In genomic region chr7:36280840-36281812, GRCh38 we compare ENCODE assay signal across 9 cellular contexts.
A peak's percentile ranks its signal among the peaks of the same experiment; 100 is the strongest.
DNase-seq lines count a peak whose midpoint lies in the region; ATAC-seq and TF ChIP-seq lines count a peak whose summit lies in the region.
"Had no signal": no experiment of that assay in that cellular context is flagged by ENCODE, and none has a peak within 500 bp of the region (broad histone marks: within the 10 kb centered on the region; RNA-seq: fewer than 3 reads in every experiment).

No MANE protein-coding gene starts in this region.

- CTCF ChIA-PET in Panc1 (lab: Charles Lee): no interaction called here
- CTCF ChIA-PET in HEK293T (lab: Yijun Ruan, JAX): interaction anchor here (0.5 to 2.0 kb wide), 5 partner anchors 11 to 969 kb away, joined by 3 to 5 read pairs (median 3); no protein-coding TSS in a partner anchor

- intact Hi-C loops in Panc1 (cut with micrococcal nuclease; ENCODE audit: unreplicated experiment): no loop called here

- H3K27ac ChIP-seq in Panc1 (ENCODE audit: low read length): peak overlapping the region; percentile 99
- H3K27ac ChIP-seq: VCaP had no signal

- peaks cover 99% of the 10 kb centered on the region for H3K4me1 ChIP-seq in Panc1 (ENCODE audit: control insufficient read depth, insufficient read depth, low read length)

- TF ChIP-seq CTCF in Panc1 (IDR thresholded peaks at IDR 0.05): no peak
- TF ChIP-seq CTCF in epithelial cell of proximal tubule (conservative IDR thresholded peaks at IDR 0.05; ENCODE audit: low read depth, low read length): no peak

- in situ Hi-C loops in Panc1 (cut with HindIII; ENCODE audit: low pct_unique_long_range_greater_than_20kb, low sequenced_read_pairs): no loop called here

- no peaks in the 10 kb centered on the region for H3K9me3 ChIP-seq in Panc1 (ENCODE audit: control insufficient read depth, insufficient read depth, low read depth, low read length)

- no peaks in the 10 kb centered on the region for H3K27me3 ChIP-seq in Panc1 (ENCODE audit: control insufficient read depth, insufficient read depth, low read length)

- 0 out of 2 replicates have a peak, but pooled peaks cover 3% of the 10 kb centered on the region for H3K36me3 ChIP-seq in Panc1 (ENCODE audit: control insufficient read depth, insufficient read depth, low read length)

- H3K4me3 ChIP-seq in Panc1 (ENCODE audit: low read depth in 2 of 2, low read length in 2 of 2) (peak overlapping the region; percentile 14 to 36), epithelial cell of proximal tubule (ENCODE audit: low read depth, low read length) (peak overlapping the region; percentile 38)

- peak; percentile 86 for DNase-seq in Panc1 (ENCODE audit: low read depth, low spot score)
- no peak for DNase-seq in epithelial cell of proximal tubule (ENCODE audit: low read depth)
- peak; percentile 81 for DNase-seq in midbrain (lab: John Stamatoyannopoulos, UW)
- DNase-seq in HEK293T (ENCODE audit: extremely low spot score): no peak
- no peak for DNase-seq in GM19240 (ENCODE audit: insufficient read length, low spot score)
- no peak for DNase-seq in T-helper 9 cell

- POLR2A ChIA-PET in Panc1 (lab: Charles Lee) (interaction anchor here (0.7 kb wide), 1 partner anchor 9 kb away, joined by 3 read pairs; no protein-coding TSS in a partner anchor), HEK293T (lab: Yijun Ruan, JAX) (no interaction called here)

- BruUV-seq in Panc1 (replicated peaks; lab: Mats Ljungman, UMichigan): TSS peak; percentile 28

- TF ChIP-seq POLR2A in GM18505 (IDR thresholded peaks at IDR 0.05; ENCODE audit: borderline replicate concordance, extremely low read depth, insufficient read depth, insufficient read length): no peak

- ATAC-seq in GM18505 (IDR thresholded peaks at IDR 0.05; ENCODE audit: unreplicated experiment) (peak; percentile 40), HG03432 (IDR thresholded peaks at IDR 0.05; ENCODE audit: unreplicated experiment) (peak; percentile 44), Panc1 (peak; percentile 85)

TF ChIP-seq in HEK293T, 16 proteins besides CTCF, POLR2A, EP300 and RAD21:
- no peak for TF ChIP-seq FOXA1 (IDR thresholded peaks at IDR 0.05)
- no peak for TF ChIP-seq ARNT (IDR thresholded peaks at IDR 0.05)
- no peak for TF ChIP-seq BHLHE40 (IDR thresholded peaks at IDR 0.05; ENCODE audit: borderline replicate concordance)
- no peak for TF ChIP-seq ZNF384 (IDR thresholded peaks at IDR 0.05)
- TF ChIP-seq ELF4 (IDR thresholded peaks at IDR 0.05): no peak
- no peak for TF ChIP-seq CTBP1 (IDR thresholded peaks at IDR 0.05; ENCODE audit: borderline replicate concordance)
- no peak for TF ChIP-seq SP1 (IDR thresholded peaks at IDR 0.05)
- no peak for TF ChIP-seq TARDBP (IDR thresholded peaks at IDR 0.05)
- TF ChIP-seq FOXM1 (IDR thresholded peaks at IDR 0.05; ENCODE audit: borderline replicate concordance): no peak
- TF ChIP-seq HDGF (IDR thresholded peaks at IDR 0.05; ENCODE audit: borderline replicate concordance): no peak
- TF ChIP-seq SUZ12 (IDR thresholded peaks at IDR 0.05): no peak
- TF ChIP-seq PKNOX1 (IDR thresholded peaks at IDR 0.05): no peak
- no peak for TF ChIP-seq FOXK2 (IDR thresholded peaks at IDR 0.05)

Comparison
In these comparisons a context has a peak if more than half of its experiments do, and no peak if none do; other contexts are left out.
1. DNase-seq: peak in Panc1 (single experiment) and midbrain (single experiment); none in epithelial cell of proximal tubule (single experiment), HEK293T (single experiment), GM19240 (single experiment) and T-helper 9 cell (single experiment).
2. Peak in every context shown above with its lines, with median percentiles within 50 percentile points of each other: ATAC-seq.